ENCODE assay signal across 17 cellular contexts in the genomic region with DNA sequence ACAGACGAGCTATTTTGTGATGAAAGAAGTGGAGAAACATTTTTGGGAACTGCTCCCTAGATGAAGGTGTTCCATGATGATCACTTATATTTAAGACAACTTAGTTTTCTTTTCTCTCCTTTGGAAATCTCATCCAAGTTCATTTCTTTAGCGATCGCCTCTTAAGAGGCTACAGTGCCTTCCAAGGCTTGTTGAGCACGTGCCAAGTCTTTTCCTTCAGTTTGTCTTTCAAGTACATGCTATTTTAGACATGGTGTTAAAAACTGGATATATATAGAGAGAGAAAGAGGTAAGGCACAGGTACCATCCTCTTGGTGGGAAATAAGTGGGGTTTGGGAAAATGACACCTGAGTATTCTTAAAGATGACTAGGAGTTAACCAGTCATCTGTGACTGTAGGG. TPM values are rescaled to one million over a fixed set of nuclear protein-coding genes. Genes with fewer than 3 reads are reported as not detected.
A peak's percentile ranks its signal among the peaks of the same experiment; 100 is the strongest.
DNase-seq lines count a peak whose midpoint lies in the region; ATAC-seq and TF ChIP-seq lines count a peak whose summit lies in the region.
"Had no signal": no experiment of that assay in that cellular context is flagged by ENCODE, and none has a peak within 500 bp of the region (broad histone marks: within the 10 kb centered on the region; RNA-seq: fewer than 3 reads in every experiment).

No MANE protein-coding gene starts in this region.

- POLR2A ChIA-PET in GM10248 (lab: Yijun Ruan, JAX) = no interaction called here

- no peaks in the 10 kb centered on the region for H3F3A ChIP-seq in GM23248 (ENCODE audit: insufficient read depth)

- H3K9ac ChIP-seq in BLaER1 treated with 17β-estradiol and CSF1 and Interleukin-3, amounts not matched to agents 10 nM and 100 nM = peak overlapping the region in 1 of 11 experiments; percentile 9; a peak in 1 of 22 replicates
- H3K9ac ChIP-seq in GM23248 = no peak overlapping the region

- peaks cover 37% of the 10 kb centered on the region for H3K79me2 ChIP-seq in GM23248 (ENCODE audit: insufficient read depth)

- no peaks in the 10 kb centered on the region for H3K9me2 ChIP-seq in GM23248 (ENCODE audit: insufficient read depth)

- H3K36me3 ChIP-seq in BLaER1 treated with 17β-estradiol and CSF1 and Interleukin-3, amounts not matched to agents 10 nM and 100 nM = peaks cover 0 to 3% (median 1%) of the 10 kb centered on the region in 11 experiments; a peak in 6 of 22 replicates
- H3K36me3 ChIP-seq in gastrocnemius medialis = no peaks in the 10 kb centered on the region
- no peaks in the 10 kb centered on the region for H3K36me3 ChIP-seq in GM23248 (ENCODE audit: low read depth)
- H3K36me3 ChIP-seq: spleen had no signal

- WGBS in GM23248 (ENCODE audit: low coverage in 1 of 2, low lambda C conversion rate in 2 of 2, missing lambda C conversion rate in 2 of 2), 2 experiments = 93 to 98% methylated on average over 4 of the region's 4 CpGs

- no peaks in the 10 kb centered on the region for H3K27me3 ChIP-seq in BLaER1 treated with 17β-estradiol and CSF1 and Interleukin-3, amounts not matched to agents 10 nM and 100 nM
- no peaks in the 10 kb centered on the region for H3K27me3 ChIP-seq in gastrocnemius medialis
- no peaks in the 10 kb centered on the region for H3K27me3 ChIP-seq in GM23248 (replicated peaks; ENCODE audit: insufficient read depth)
- H3K27me3 ChIP-seq: spleen had no signal

- CTCF ChIA-PET in GM10248 (lab: Yijun Ruan, JAX) = interaction anchor here (0.9 to 2.2 kb wide), 5 partner anchors 9 to 90 kb away, joined by 3 to 6 read pairs (median 4); no protein-coding TSS in a partner anchor

- no peaks in the 10 kb centered on the region for H3K9me3 ChIP-seq in BLaER1 treated with 17β-estradiol and CSF1 and Interleukin-3, amounts not matched to agents 10 nM and 100 nM (replicated peaks in 1 of 11)
- H3K9me3 ChIP-seq in gastrocnemius medialis (no peaks in the 10 kb centered on the region), GM23248 (ENCODE audit: low read depth) (no peaks in the 10 kb centered on the region)
- H3K9me3 ChIP-seq: spleen had no signal

- no peak for TF ChIP-seq CTCF in NB4 (IDR thresholded peaks at IDR 0.05; ENCODE audit: low read depth, low read length)
- no peak for TF ChIP-seq CTCF in coronary artery (IDR thresholded peaks at IDR 0.05)
- TF ChIP-seq CTCF in gastrocnemius medialis (IDR thresholded peaks at IDR 0.05 in 4 of 5, conservative IDR thresholded peaks at IDR 0.05 in 1 of 5) = no peak
- no peak for TF ChIP-seq CTCF in GM10248 (IDR thresholded peaks at IDR 0.05; ENCODE audit: control extremely low read depth, extremely low read depth, low read depth, missing control alignments)

- no peak overlapping the region; a peak in 1 of 22 replicates for H3K27ac ChIP-seq in BLaER1 treated with 17β-estradiol and CSF1 and Interleukin-3, amounts not matched to agents 10 nM and 100 nM
- H3K27ac ChIP-seq in coronary artery (no peak overlapping the region), gastrocnemius medialis (peak overlapping the region; percentile 89 to 97 (median 96)), GM23248 (no peak overlapping the region)
- H3K27ac ChIP-seq: SK-N-MC, spleen had no signal

- in situ Hi-C loops in gastrocnemius medialis (cut with MboI; ENCODE audit: low sequenced_read_pairs in 4 of 4) = no loop called here
- in situ Hi-C loops in GM23248 (cut with MboI) = no loop called here

- intact Hi-C loops in gastrocnemius medialis (cut with DNase I; ENCODE audit: low total_unique reads) = loop anchor here (5.0 to 10.0 kb wide), 5 partner anchors 156 to 1081 kb away; partner anchors contain the start of genes COMTD1, KAT6B and VCL

- H3K4me1 ChIP-seq in BLaER1 treated with 17β-estradiol and CSF1 and Interleukin-3, amounts not matched to agents 10 nM and 100 nM = peaks cover 52 to 71% (median 66%) of the 10 kb centered on the region in 10 experiments
- H3K4me1 ChIP-seq in gastrocnemius medialis = peaks cover 43 to 63% of the 10 kb centered on the region in 2 donors
- H3K4me1 ChIP-seq in GM23248 (ENCODE audit: insufficient read depth) = peaks cover 23% of the 10 kb centered on the region; the same call in 1 of the 2 replicates

- H3K4me3 ChIP-seq in BLaER1 treated with 17β-estradiol and CSF1 and Interleukin-3, amounts not matched to agents 10 nM and 100 nM = no peak overlapping the region
- H3K4me3 ChIP-seq in NB4 (ENCODE audit: low read depth, low read length) (peak overlapping the region; percentile 97), coronary artery (peak overlapping the region; percentile 34), gastrocnemius medialis (peak overlapping the region in 3 of 4 donors; percentile 19 to 95 (median 23)), GM23248 (no peak overlapping the region)
- H3K4me3 ChIP-seq: SK-N-MC, spleen had no signal

- no peak for ATAC-seq in gastrocnemius medialis
- ATAC-seq: activated naive CD4-positive, alpha-beta T cell treated with anti-CD3 and anti-CD28 coated beads, Interleukin-2, amount 50 U/mL, for 72 hours had no signal

- peak overlapping the region; percentile 77 to 98 (median 92) for H3K4me2 ChIP-seq in BLaER1 treated with 17β-estradiol and CSF1 and Interleukin-3, amounts not matched to agents 10 nM and 100 nM
- H3K4me2 ChIP-seq in GM23248 (ENCODE audit: unreplicated experiment) = no peak overlapping the region

- DNase-seq in NB4 (ENCODE audit: low read depth) (no peak), coronary artery (ENCODE audit: low spot score) (no peak), gastrocnemius medialis (no peak), GM23248 (no peak), A172 (ENCODE audit: low spot score) (no peak), GM10248 (ENCODE audit: extremely low spot score) (no peak)
- DNase-seq: activated T-cell treated with anti-CD3 and anti-CD28 coated beads, Interleukin-2, amount 50 U/mL, for 48 hours; AML-193; foreskin melanocyte; Karpas-422; NCI-H1105 treated with DMSO at 0.1 percent for 48 hours; NCI-H2171 treated with DMSO at 0.1 percent for 48 hours; spleen; stimulated activated CD8-positive, alpha-beta memory T cell treated with anti-CD3 and anti-CD28 coated beads, Interleukin-4, amount 100 ng/mL, for 48 hours had no signal

- no peak overlapping the region for H2AFZ ChIP-seq in GM23248

- H4K20me1 ChIP-seq in BLaER1 treated with 17β-estradiol and CSF1 and Interleukin-3, amounts not matched to agents 10 nM and 100 nM = peaks cover 0 to 29% (median 2%) of the 10 kb centered on the region in 11 experiments; a peak in 8 of 22 replicates
- no peaks in the 10 kb centered on the region for H4K20me1 ChIP-seq in GM23248 (ENCODE audit: insufficient read depth)

- TF ChIP-seq POLR2A in NB4 (IDR thresholded peaks at IDR 0.05; ENCODE audit: extremely low read depth, insufficient read length) = no peak
- no peak for TF ChIP-seq POLR2A in gastrocnemius medialis (IDR thresholded peaks at IDR 0.05)

RNA-seq across cellular contexts. Expression of gene ADK, which starts 2.7 kb away (rescaled TPM):
- total RNA-seq in gastrocnemius medialis = 10 to 100 TPM; 15.9 to 28.8 (median 23.3) TPM
- total RNA-seq in GM23248 (2014; rRNA removed; shearing (Covaris generic)) = 29.3 and 43.7 TPM in 2 replicates
- polyA plus RNA-seq in GM23248 (2016; fragmentation: Nextera tagmentation; extraction: Ambion mirVana) = 72.5 and 75.1 TPM in 2 replicates
- total RNA-seq in A172 (2014; rRNA removed; shearing (Covaris generic)) = 51.4 and 52.5 TPM in 2 replicates

RNA-seq across cellular contexts. Expression of gene AP3M1, which starts 3.0 kb away (rescaled TPM):
- 10 to 100 TPM; 15.3 to 22.9 (median 21.7) TPM for total RNA-seq in gastrocnemius medialis
- total RNA-seq in GM23248 (2014; rRNA removed; shearing (Covaris generic)) = 22.4 and 35.6 TPM in 2 replicates
- 29.1 and 33.4 TPM in 2 replicates for polyA plus RNA-seq in GM23248 (2016; fragmentation: Nextera tagmentation; extraction: Ambion mirVana)
- 49.1 and 56.8 TPM in 2 replicates for total RNA-seq in A172 (2014; rRNA removed; shearing (Covaris generic))

Comparison
In these comparisons a context has a peak if more than half of its experiments do, and no peak if none do; other contexts are left out.
1. H3K27ac ChIP-seq: peak in gastrocnemius medialis (4 of 4); none in BLaER1 treated with 17β-estradiol and CSF1 and Interleukin-3, amounts not matched to agents 10 nM and 100 nM (0 of 11), coronary artery (0 of 2) and GM23248 (single experiment).
2. H3K4me3 ChIP-seq: peak in NB4 (single experiment), coronary artery (single experiment) and gastrocnemius medialis (3 of 4); none in BLaER1 treated with 17β-estradiol and CSF1 and Interleukin-3, amounts not matched to agents 10 nM and 100 nM (0 of 10) and GM23248 (single experiment).